Comparison of ENCODE assay signal across 8 cellular contexts in genomic region chr2:119544075-119545031, GRCh38. TPM values are rescaled to one million over a fixed set of nuclear protein-coding genes. Genes with fewer than 3 reads are reported as not detected.
DNase-seq lines count a peak whose midpoint lies in the region; ATAC-seq lines count a peak whose summit lies in the region.

CFAP221 (plus strand) TSS chr2:119544449; CDS start chr2:119546132, 1,683 bp downstream.

- no peaks in the 10 kb centered on the region; the same call in 1 of the 2 replicates for H3K4me1 ChIP-seq in HAP-1

- H3K27me3 Mint-ChIP-seq in effector memory CD8-positive, alpha-beta T cell = peaks cover 65 to 80% of the 10 kb centered on the region in 2 donors

- H3K27ac Mint-ChIP-seq in effector memory CD8-positive, alpha-beta T cell = no peak within 1 kb of the TSS

- no peaks in the 10 kb centered on the region for H3K27me3 ChIP-seq in HAP-1 (ENCODE audit: low read depth)

- in situ Hi-C loops in HAP-1 (cut with MboI; ENCODE audit: low sequenced_read_pairs) = no loop called here

- no peak for ATAC-seq in effector memory CD8-positive, alpha-beta T cell (replicated peaks)

- peak; percentile 55 for DNase-seq in EL
- DNase-seq in HAP-1 (ENCODE audit: low spot score in 2 of 2) = peak; percentile 81 to 91
- peak; percentile 22 for DNase-seq in NCI-H128 (lab: John Stamatoyannopoulos, UW; ENCODE audit: unreplicated experiment)
- peak; percentile 7 for DNase-seq in activated CD4-positive, alpha-beta T cell treated with anti-CD3 and anti-CD28 coated beads, Interleukin-2, amount 50 U/mL, for 1 hour
- no peak for DNase-seq in effector memory CD8-positive, alpha-beta T cell
- DNase-seq in lung microvascular endothelial cell (ENCODE audit: low read depth in 2 of 2) = peak; percentile 76 to 78
- DNase-seq in stimulated activated CD4-positive, alpha-beta T cell treated with anti-CD3 and anti-CD28 coated beads, Interleukin-4, amount 100 ng/mL, for 48 hours (ENCODE audit: low read depth in 2 of 2) = peak; percentile 58 to 65
- DNase-seq in GDM1 (lab: John Stamatoyannopoulos, UW) = no peak

- H3K4me1 Mint-ChIP-seq in effector memory CD8-positive, alpha-beta T cell (ENCODE audit: low read depth in 2 of 2) = peaks cover 3 to 6% of the 10 kb centered on the region in 2 donors

- H3K36me3 ChIP-seq in HAP-1 (replicated peaks) = no peaks in the 10 kb centered on the region

- peak within 1 kb of the TSS; percentile 27 to 50 for H3K4me3 Mint-ChIP-seq in effector memory CD8-positive, alpha-beta T cell

- no peaks in the 10 kb centered on the region for H3K36me3 Mint-ChIP-seq in effector memory CD8-positive, alpha-beta T cell (ENCODE audit: insufficient read depth)

- H3K9me3 Mint-ChIP-seq in effector memory CD8-positive, alpha-beta T cell = peaks cover 0 to 2% of the 10 kb centered on the region in 2 donors

- peak within 1 kb of the TSS; percentile 48 for H3K4me3 ChIP-seq in HAP-1

- no peaks in the 10 kb centered on the region for H3K9me3 ChIP-seq in HAP-1

RNA-seq across cellular contexts. Expression of gene CFAP221, which starts in this region (rescaled TPM):
- total RNA-seq in lung microvascular endothelial cell = not detected in 2 replicates

Comparison
In these comparisons a context has a peak if more than half of its experiments do, and no peak if none do; other contexts are left out.
1. Peak in DNase-seq in lung microvascular endothelial cell; RNA of the gene not detected or under 1 TPM.
2. DNase-seq: peak in EL (single experiment), HAP-1 (2 of 2), NCI-H128 (single experiment), activated CD4-positive, alpha-beta T cell treated with anti-CD3 and anti-CD28 coated beads, Interleukin-2, amount 50 U/mL, for 1 hour (single experiment) and stimulated activated CD4-positive, alpha-beta T cell treated with anti-CD3 and anti-CD28 coated beads, Interleukin-4, amount 100 ng/mL, for 48 hours (2 of 2); none in effector memory CD8-positive, alpha-beta T cell (0 of 3) and GDM1 (single experiment).